ENCODE assay signal across 11 cellular contexts in genomic region chr1:178931843-178932551, GRCh38.
DNase-seq lines count a peak whose midpoint lies in the region; ATAC-seq and TF ChIP-seq lines count a peak whose summit lies in the region.
"Had no signal": no experiment of that assay in that cellular context is flagged by ENCODE, and none has a peak within 500 bp of the region (broad histone marks: within the 10 kb centered on the region; RNA-seq: fewer than 3 reads in every experiment).

No MANE protein-coding gene starts in this region.

- peak; percentile 93 to 94 for ATAC-seq in right cardiac atrium
- ATAC-seq in GM19467 (IDR thresholded peaks at IDR 0.05; ENCODE audit: unreplicated experiment): no peak
- no peak for ATAC-seq in HG02840 (IDR thresholded peaks at IDR 0.05; ENCODE audit: low FRiP score, unreplicated experiment)

- peaks cover 0 to 3% of the 10 kb centered on the region in 2 donors for H3K4me1 ChIP-seq in adrenal gland (replicated peaks in 1 of 2)
- H3K4me1 ChIP-seq in right cardiac atrium (ENCODE audit: control insufficient read depth, insufficient read depth, low read length): peaks cover 20% of the 10 kb centered on the region
- peaks cover 67% of the 10 kb centered on the region for H3K4me1 ChIP-seq in rectal smooth muscle tissue (ENCODE audit: control insufficient read depth, insufficient read depth, low read length)
- H3K4me1 ChIP-seq: Caco-2 had no signal

- no peaks in the 10 kb centered on the region for H3K9me3 ChIP-seq in adrenal gland (replicated peaks in 1 of 3)
- no peaks in the 10 kb centered on the region for H3K9me3 ChIP-seq in right cardiac atrium (ENCODE audit: control insufficient read depth, low read length)
- H3K9me3 ChIP-seq: Caco-2 had no signal

- no peak for TF ChIP-seq CTCF in adrenal gland (IDR thresholded peaks at IDR 0.05)

- no peak overlapping the region for H3K9ac ChIP-seq in rectal smooth muscle tissue (ENCODE audit: low read length)

- in situ Hi-C loops in G401 (cut with HindIII; ENCODE audit: low sequenced_read_pairs): no loop called here

- DNase-seq in G401 (ENCODE audit: low spot score) (peak; percentile 6), adrenal gland (peak in 6 of 7 donors; percentile 51 to 75 (median 59)), right cardiac atrium (peak; percentile 86 to 95 (median 89)), dermis blood vessel endothelial cell (no peak)
- DNase-seq in activated T-cell treated with anti-CD3 and anti-CD28 coated beads, Interleukin-2, amount 50 U/mL, for 48 hours: no peak
- DNase-seq: activated T-cell treated with anti-CD3 and anti-CD28 coated beads, Interleukin-2, amount 50 U/mL, for 1 hour; Caco-2; stimulated activated CD4-positive, alpha-beta T cell treated with anti-CD3 and anti-CD28 coated beads, Interleukin-4, amount 100 ng/mL, for 24 hours had no signal

- 46 to 54% (median 48%) methylated on average over 9 of the region's 9 CpGs for WGBS in adrenal gland, 4 donors
- WGBS in right cardiac atrium: 26% methylated on average over 9 of the region's 9 CpGs

- intact Hi-C loops in adrenal gland (cut with DNase I) (no loop called here), right cardiac atrium (cut with DNase I) (no loop called here)

- H3K4me3 ChIP-seq in adrenal gland: no peak overlapping the region
- H3K4me3 ChIP-seq in right cardiac atrium (ENCODE audit: low read length): no peak overlapping the region
- no peak overlapping the region for H3K4me3 ChIP-seq in rectal smooth muscle tissue (ENCODE audit: low read length)

- H3K36me3 ChIP-seq in adrenal gland (replicated peaks in 1 of 2) (no peaks in the 10 kb centered on the region), rectal smooth muscle tissue (ENCODE audit: control insufficient read depth, insufficient read depth, low read length) (no peaks in the 10 kb centered on the region)

- H3K27ac ChIP-seq in adrenal gland (peak overlapping the region in 2 of 5 donors; percentile 40 to 81), right cardiac atrium (ENCODE audit: low read length) (peak overlapping the region; percentile 100), rectal smooth muscle tissue (ENCODE audit: low read depth, low read length) (peak overlapping the region; percentile 90)

- TF ChIP-seq POLR2A in adrenal gland (IDR thresholded peaks at IDR 0.05): no peak

- H3K27me3 ChIP-seq in adrenal gland: no peaks in the 10 kb centered on the region
- no peaks in the 10 kb centered on the region for H3K27me3 ChIP-seq in right cardiac atrium (ENCODE audit: control insufficient read depth, insufficient read depth)
- no peaks in the 10 kb centered on the region for H3K27me3 ChIP-seq in rectal smooth muscle tissue (ENCODE audit: control insufficient read depth, insufficient read depth, low read length)

Comparison
In these comparisons a context has a peak if more than half of its experiments do, and no peak if none do; other contexts are left out.
1. DNase-seq: peak in G401 (single experiment), adrenal gland (6 of 7) and right cardiac atrium (3 of 3); none in dermis blood vessel endothelial cell (single experiment) and activated T-cell treated with anti-CD3 and anti-CD28 coated beads, Interleukin-2, amount 50 U/mL, for 48 hours (0 of 2).
2. ATAC-seq: peak in right cardiac atrium (2 of 2); none in GM19467 (single experiment) and HG02840 (single experiment).